Comparison of ENCODE assay signal across 8 cellular contexts in genomic region chr7:38178695-38179344, GRCh38. TPM values are rescaled to one million over a fixed set of nuclear protein-coding genes. Genes with fewer than 3 reads are reported as not detected.
DNase-seq lines count a peak whose midpoint lies in the region; ATAC-seq lines count a peak whose summit lies in the region.

No MANE protein-coding gene starts in this region.

- H3K27ac Mint-ChIP-seq in effector memory CD8-positive, alpha-beta T cell: peak overlapping the region; percentile 94 to 96
- peak overlapping the region; percentile 95 to 98 (median 98) for H3K27ac Mint-ChIP-seq in naive B cell

- peaks cover 28 to 41% of the 10 kb centered on the region in 2 donors for H3K4me1 Mint-ChIP-seq in effector memory CD8-positive, alpha-beta T cell (ENCODE audit: low read depth in 2 of 2)
- H3K4me1 Mint-ChIP-seq in naive B cell: peaks cover 25 to 34% (median 31%) of the 10 kb centered on the region in 3 donors

- ATAC-seq in GM18517 (IDR thresholded peaks at IDR 0.05; ENCODE audit: unreplicated experiment) (peak; percentile 44), HG02973 (IDR thresholded peaks at IDR 0.05; ENCODE audit: unreplicated experiment) (peak; percentile 28), naive B cell (ENCODE audit: low read depth in 2 of 2) (peak; percentile 44 to 47)
- ATAC-seq in effector memory CD8-positive, alpha-beta T cell (replicated peaks): peak; percentile 62

- H3K27me3 Mint-ChIP-seq in effector memory CD8-positive, alpha-beta T cell: peaks cover 6 to 12% of the 10 kb centered on the region in 2 donors
- H3K27me3 Mint-ChIP-seq in naive B cell: no peaks in the 10 kb centered on the region

- H3K4me3 Mint-ChIP-seq in effector memory CD8-positive, alpha-beta T cell: peak overlapping the region; percentile 97
- peak overlapping the region; percentile 93 to 100 (median 98) for H3K4me3 Mint-ChIP-seq in naive B cell

- peaks cover 11% of the 10 kb centered on the region for H3K36me3 Mint-ChIP-seq in effector memory CD8-positive, alpha-beta T cell (ENCODE audit: insufficient read depth)
- H3K36me3 Mint-ChIP-seq in naive B cell: peaks cover 0 to under 1% of the 10 kb centered on the region in 2 donors

- DNase-seq in AG08396 (ENCODE audit: low spot score) (peak; percentile 46), RPMI7951 (ENCODE audit: low read depth) (peak; percentile 62), naive B cell (peak; percentile 52), putamen (ENCODE audit: low spot score) (no peak), NCI-H1694 (lab: John Stamatoyannopoulos, UW) (no peak)
- DNase-seq in effector memory CD8-positive, alpha-beta T cell: no peak

- no peaks in the 10 kb centered on the region for H3K9me3 Mint-ChIP-seq in effector memory CD8-positive, alpha-beta T cell
- peaks cover 0 to 2% (median 0%) of the 10 kb centered on the region in 7 donors for H3K9me3 Mint-ChIP-seq in naive B cell

RNA-seq across cellular contexts. Expression of gene STARD3NL, which starts 0.8 kb away (rescaled TPM):
- 182 and 189 TPM in 2 replicates for total RNA-seq in RPMI7951 (2014; rRNA removed; shearing (Covaris generic))
- polyA plus RNA-seq in naive B cell (ENCODE audit: low read depth in 6 of 6): 10 to 100 TPM; 48.1 to 80.2 (median 55.0) TPM

Comparison
In these comparisons a context has a peak if more than half of its experiments do, and no peak if none do; other contexts are left out.
1. DNase-seq: peak in AG08396 (single experiment), RPMI7951 (single experiment) and naive B cell (single experiment); none in effector memory CD8-positive, alpha-beta T cell (0 of 3), putamen (single experiment) and NCI-H1694 (single experiment).
2. Peak in every context shown above with its lines, with median percentiles within 50 percentile points of each other: ATAC-seq.